In the genomic region with DNA sequence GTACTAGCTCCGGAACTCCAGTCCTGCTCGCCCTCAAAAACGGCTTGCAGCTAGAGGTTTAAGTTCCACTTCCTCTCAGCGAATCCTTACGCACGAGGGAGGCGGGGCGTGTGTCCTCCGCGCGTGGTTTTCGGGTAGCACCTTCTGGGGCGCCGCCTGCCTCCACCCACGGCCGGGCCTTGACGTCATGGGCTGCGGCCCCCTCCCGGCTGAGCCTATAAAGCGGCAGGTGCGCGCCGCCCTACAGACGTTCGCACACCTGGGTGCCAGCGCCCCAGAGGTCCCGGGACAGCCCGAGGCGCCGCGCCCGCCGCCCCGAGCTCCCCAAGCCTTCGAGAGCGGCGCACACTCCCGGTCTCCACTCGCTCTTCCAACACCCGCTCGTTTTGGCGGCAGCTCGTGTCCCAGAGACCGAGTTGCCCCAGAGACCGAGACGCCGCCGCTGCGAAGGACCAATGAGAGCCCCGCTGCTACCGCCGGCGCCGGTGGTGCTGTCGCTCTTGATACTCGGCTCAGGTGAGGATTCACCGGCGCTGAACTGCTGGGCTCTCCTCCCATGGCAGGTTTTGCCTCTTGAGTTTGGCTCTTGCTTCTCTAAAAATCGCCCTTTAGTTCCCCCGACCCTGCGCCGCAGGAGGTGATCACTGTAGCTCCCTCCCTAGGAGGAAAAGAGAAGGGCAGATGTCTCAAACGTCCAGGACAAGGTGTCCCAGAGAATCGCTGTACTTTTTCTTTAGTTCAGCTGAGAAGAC, we compare ENCODE assay signal across 8 cellular contexts. TPM values are rescaled to one million over a fixed set of nuclear protein-coding genes. Genes with fewer than 3 reads are reported as not detected.
A peak's percentile ranks its signal among the peaks of the same experiment; 100 is the strongest.
DNase-seq lines count a peak whose midpoint lies in the region; ATAC-seq, FAIRE-seq and TF ChIP-seq lines count a peak whose summit lies in the region.

A gene with protein sequence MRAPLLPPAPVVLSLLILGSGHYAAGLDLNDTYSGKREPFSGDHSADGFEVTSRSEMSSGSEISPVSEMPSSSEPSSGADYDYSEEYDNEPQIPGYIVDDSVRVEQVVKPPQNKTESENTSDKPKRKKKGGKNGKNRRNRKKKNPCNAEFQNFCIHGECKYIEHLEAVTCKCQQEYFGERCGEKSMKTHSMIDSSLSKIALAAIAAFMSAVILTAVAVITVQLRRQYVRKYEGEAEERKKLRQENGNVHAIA (plus strand): TSS at position 246 of the 752 bp plus-strand sequence. CDS start 210 bp downstream, at position 456.

- TF ChIP-seq POLR2A in GM12892 (IDR thresholded peaks at IDR 0.05; ENCODE audit: low read depth, low read length) (no peak), NB4 (IDR thresholded peaks at IDR 0.05; ENCODE audit: extremely low read depth, insufficient read length) (no peak)

- ATAC-seq in HG02571 (IDR thresholded peaks at IDR 0.05; ENCODE audit: unreplicated experiment), result peak; percentile 92
- peak; percentile 82 to 89 for ATAC-seq in activated CD4-positive, CD25-positive, alpha-beta regulatory T cell treated with anti-CD3 and anti-CD28 coated beads, Interleukin-2, amount 50 U/mL, for 24 hours
- peak; percentile 93 for ATAC-seq in left lobe of liver

- peak within 1 kb of the TSS; percentile 19 for H3K27ac Mint-ChIP-seq in chondrocyte (ENCODE audit: unreplicated experiment)

- peak; percentile 70 for FAIRE-seq in GM12892 (lab: Jason Lieb, UNC)

- peak within 1 kb of the TSS; percentile 79 for H3K4me3 Mint-ChIP-seq in chondrocyte (ENCODE audit: unreplicated experiment)

- DNase-seq in GM12892 (ENCODE audit: insufficient read length), result peak; percentile 42
- DNase-seq in NB4 (ENCODE audit: low read depth), result peak; percentile 5
- DNase-seq in chondrocyte (ENCODE audit: low spot score), result peak; percentile 83
- DNase-seq in left lobe of liver (ENCODE audit: low spot score), result peak; percentile 66
- DNase-seq in stimulated activated CD4-positive, alpha-beta T cell treated with anti-CD3 and anti-CD28 coated beads, Interleukin-2, amount 100 ng/mL, for 48 hours, result peak; percentile 69 to 75
- no peak for DNase-seq in NCI-H2029 treated with DMSO at 0.1 percent for 48 hours (lab: John Stamatoyannopoulos, UW)

- H3K9me3 Mint-ChIP-seq in chondrocyte (ENCODE audit: low read depth), result no peaks in the 10 kb centered on the region

- peaks cover 8% of the 10 kb centered on the region for H3K27me3 Mint-ChIP-seq in chondrocyte (ENCODE audit: low read depth)

- peaks cover 9% of the 10 kb centered on the region for H3K4me1 Mint-ChIP-seq in chondrocyte (ENCODE audit: low read depth)

- H3K36me3 Mint-ChIP-seq in chondrocyte (ENCODE audit: low read depth), result no peaks in the 10 kb centered on the region

- H3K4me3 ChIP-seq in NB4 (ENCODE audit: low read depth, low read length), result no peak within 1 kb of the TSS

- TF ChIP-seq CTCF in NB4 (IDR thresholded peaks at IDR 0.05; ENCODE audit: low read depth, low read length) (no peak), chondrocyte (IDR thresholded peaks at IDR 0.05) (peak; percentile 83)

RNA-seq across cellular contexts. Expression of the gene that starts here (rescaled TPM):
- not detected for polyA plus RNA-seq in GM12892 (2012; ENCODE audit: missing spikeins)
- total RNA-seq in chondrocyte (not detected in 3 replicates), left lobe of liver (0.18 TPM)

Comparison
In these comparisons a context has a peak if more than half of its experiments do, and no peak if none do; other contexts are left out.
1. Peak in DNase-seq in chondrocyte; RNA of the gene not detected or under 1 TPM.
2. Peak in DNase-seq and ATAC-seq in left lobe of liver; RNA of the gene not detected or under 1 TPM.